ENCODE assay signal across 25 cellular contexts in genomic region chr9:78430387-78430786, GRCh38.
"Had no signal": no experiment of that assay in that cellular context is flagged by ENCODE, and none has a peak within 500 bp of the region (broad histone marks: within the 10 kb centered on the region; RNA-seq: fewer than 3 reads in every experiment).

No MANE protein-coding gene starts in this region.

- H3K9me3 ChIP-seq: ovary, right lobe of liver, thyroid gland, vagina had no signal

- DNase-seq: natural killer cell; occipital lobe; ovary; posterior cingulate gyrus; psoas muscle; right cardiac atrium; right lobe of liver; sigmoid colon; small intestine; stimulated activated CD4-positive, alpha-beta T cell treated with anti-CD3 and anti-CD28 coated beads, Interleukin-15, amount 100 ng/mL, for 24 hours; stimulated activated CD4-positive, alpha-beta T cell treated with anti-CD3 and anti-CD28 coated beads, Interleukin-2, amount 100 ng/mL, for 24 hours; stimulated activated CD4-positive, alpha-beta T cell treated with anti-CD3 and anti-CD28 coated beads, Interleukin-2, amount 100 ng/mL, for 48 hours; stimulated activated CD4-positive, alpha-beta T cell treated with anti-CD3 and anti-CD28 coated beads, Interleukin-4, amount 100 ng/mL, for 24 hours; stimulated activated naive B cell treated with anti-CD40 and anti-IgM and Interleukin-4, amounts not matched to agents 10 μg/mL and 1 μg/mL and 100 μg/mL, for 72 hours; stimulated activated naive CD4-positive, alpha-beta T cell treated with Interleukin-2 at 50 U/mL for 16 hours; stomach; thyroid gland; trophoblast cell; upper lobe of left lung had no signal

- H3K27ac ChIP-seq: neural progenitor cell, ovary, parathyroid adenoma, psoas muscle, right lobe of liver, sigmoid colon, stomach, thoracic aorta, thyroid gland, tibial nerve, upper lobe of left lung, vagina had no signal

- ATAC-seq: natural killer cell; psoas muscle; right cardiac atrium; right lobe of liver; stimulated activated effector memory CD8-positive, alpha-beta T cell treated with anti-CD3 and anti-CD28 coated beads, Interleukin-12 subunit alpha, Interleukin-12 subunit beta, amount 100 ng/mL, for 72 hours; stimulated activated naive B cell treated with anti-CD40 and anti-IgM and Interleukin-4, amounts not matched to agents 10 μg/mL and 1 μg/mL and 100 μg/mL, for 72 hours had no signal

- H3K4me3 ChIP-seq: neural progenitor cell, ovary, psoas muscle, right lobe of liver, sigmoid colon, stomach, thoracic aorta, thyroid gland, tibial nerve, upper lobe of left lung, vagina had no signal

- H3K4me1 ChIP-seq: neural progenitor cell, parathyroid adenoma, psoas muscle, right lobe of liver, sigmoid colon, stomach, thyroid gland, tibial nerve, upper lobe of left lung, vagina had no signal

- H3K36me3 ChIP-seq: ovary, right lobe of liver, sigmoid colon, stomach, thoracic aorta, thyroid gland, tibial nerve, upper lobe of left lung, vagina had no signal

- H3K27me3 ChIP-seq: neural progenitor cell, ovary, right lobe of liver, sigmoid colon, stomach, thyroid gland, tibial nerve, upper lobe of left lung, vagina had no signal

- H3K79me2 ChIP-seq: parathyroid adenoma had no signal

- H2AFZ ChIP-seq: neural progenitor cell, parathyroid adenoma had no signal

- H3K9ac ChIP-seq: neural progenitor cell, parathyroid adenoma had no signal

- H3K4me2 ChIP-seq: neural progenitor cell had no signal
